1 cellular context compared by ENCODE assay signal in the genomic region with DNA sequence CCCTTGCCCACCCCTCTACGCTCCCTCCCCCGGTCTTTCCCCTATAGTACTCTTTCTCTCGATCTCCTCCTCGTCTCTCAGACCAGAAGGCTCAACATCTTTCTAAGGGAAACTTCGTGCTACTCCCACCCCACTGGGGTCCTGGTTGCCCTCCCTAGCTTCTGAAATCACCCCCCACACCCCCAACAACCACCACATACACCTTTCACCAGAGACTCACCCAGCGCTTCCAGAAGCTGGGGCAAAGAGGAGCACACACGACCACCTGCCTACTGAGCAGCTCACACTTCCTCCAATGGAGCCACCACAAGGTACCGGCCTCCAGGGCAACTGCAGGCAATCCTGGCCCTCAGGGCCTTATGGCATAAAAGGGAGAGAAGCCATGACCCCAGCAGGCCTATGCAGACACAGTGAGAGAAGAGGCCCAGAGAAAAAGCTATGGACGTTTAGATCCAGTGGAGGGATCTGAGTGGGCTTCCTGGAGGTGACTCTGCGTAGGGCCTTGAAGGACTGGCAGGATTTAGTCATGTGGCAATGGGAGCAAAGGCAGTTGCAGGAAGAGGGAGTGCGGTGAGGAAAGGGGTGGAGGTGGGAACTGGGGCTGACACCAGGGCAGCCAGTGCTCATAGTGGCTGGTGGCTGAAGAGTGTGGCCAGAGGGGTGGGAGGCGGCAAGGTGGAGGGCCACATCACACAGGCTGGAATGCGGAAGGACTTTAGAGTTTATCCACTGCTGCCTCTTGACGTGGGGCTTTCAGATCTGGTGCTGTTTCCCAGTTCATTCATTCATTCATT.
TF ChIP-seq lines count a peak whose summit lies in the region.

No MANE protein-coding gene starts in this region.

TF ChIP-seq in H1, 55 proteins besides CTCF, POLR2A, EP300 and RAD21:
- no peak for TF ChIP-seq BACH1 (IDR thresholded peaks at IDR 0.05; ENCODE audit: low read length)
- TF ChIP-seq KDM4A (IDR thresholded peaks at IDR 0.05; ENCODE audit: low read depth, low read length, severe bottlenecking) = no peak
- no peak for TF ChIP-seq YY1 (IDR thresholded peaks at IDR 0.05; ENCODE audit: low read depth, low read length)
- TF ChIP-seq, protein P1, sequence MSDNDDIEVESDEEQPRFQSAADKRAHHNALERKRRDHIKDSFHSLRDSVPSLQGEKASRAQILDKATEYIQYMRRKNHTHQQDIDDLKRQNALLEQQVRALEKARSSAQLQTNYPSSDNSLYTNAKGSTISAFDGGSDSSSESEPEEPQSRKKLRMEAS (IDR thresholded peaks at IDR 0.05) = no peak
- no peak for TF ChIP-seq EZH2 (IDR thresholded peaks at IDR 0.05; ENCODE audit: low read depth, low read length, severe bottlenecking)
- TF ChIP-seq CTBP2 (IDR thresholded peaks at IDR 0.05; ENCODE audit: borderline replicate concordance, insufficient read depth, insufficient read length, low read length) = no peak
- no peak for TF ChIP-seq HDAC6 (IDR thresholded peaks at IDR 0.05; ENCODE audit: low read depth, low read length)
- TF ChIP-seq, protein P2, sequence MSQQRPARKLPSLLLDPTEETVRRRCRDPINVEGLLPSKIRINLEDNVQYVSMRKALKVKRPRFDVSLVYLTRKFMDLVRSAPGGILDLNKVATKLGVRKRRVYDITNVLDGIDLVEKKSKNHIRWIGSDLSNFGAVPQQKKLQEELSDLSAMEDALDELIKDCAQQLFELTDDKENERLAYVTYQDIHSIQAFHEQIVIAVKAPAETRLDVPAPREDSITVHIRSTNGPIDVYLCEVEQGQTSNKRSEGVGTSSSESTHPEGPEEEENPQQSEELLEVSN (IDR thresholded peaks at IDR 0.05) = no peak
- no peak for TF ChIP-seq SIX5 (IDR thresholded peaks at IDR 0.05; ENCODE audit: low read depth, low read length)
- no peak for TF ChIP-seq FOSL1 (IDR thresholded peaks at IDR 0.05; ENCODE audit: insufficient read depth, low read depth, low read length)
- no peak for TF ChIP-seq GTF2F1 (IDR thresholded peaks at IDR 0.05; ENCODE audit: borderline replicate concordance, low read depth, low read length)
- TF ChIP-seq CBX8 (IDR thresholded peaks at IDR 0.05; ENCODE audit: borderline replicate concordance, low read depth, low read length) = no peak
- no peak for TF ChIP-seq BRCA1 (IDR thresholded peaks at IDR 0.05; ENCODE audit: low read depth, low read length)
- TF ChIP-seq JUN (IDR thresholded peaks at IDR 0.05; ENCODE audit: low read depth, low read length) = no peak
- no peak for TF ChIP-seq SP4 (IDR thresholded peaks at IDR 0.05; ENCODE audit: low read length)
- TF ChIP-seq TAF1 (IDR thresholded peaks at IDR 0.05; ENCODE audit: low read depth, low read length) = no peak
- TF ChIP-seq CHD1 (IDR thresholded peaks at IDR 0.05; ENCODE audit: low read depth, low read length) = no peak
- no peak for TF ChIP-seq SAP30 (IDR thresholded peaks at IDR 0.05; ENCODE audit: insufficient read depth, insufficient replicate concordance, low read length)
- TF ChIP-seq TBP (IDR thresholded peaks at IDR 0.05; ENCODE audit: low read depth, low read length) = no peak
